ENCODE assay signal across 9 cellular contexts in genomic region chr1:200654660-200655059, GRCh38. TPM values are rescaled to one million over a fixed set of nuclear protein-coding genes. Genes with fewer than 3 reads are reported as not detected.
DNase-seq lines count a peak whose midpoint lies in the region; ATAC-seq and TF ChIP-seq lines count a peak whose summit lies in the region.
"Had no signal": no experiment of that assay in that cellular context is flagged by ENCODE, and none has a peak within 500 bp of the region (broad histone marks: within the 10 kb centered on the region; RNA-seq: fewer than 3 reads in every experiment).

No MANE protein-coding gene starts in this region.

- H3K27me3 ChIP-seq in breast epithelium: no peaks in the 10 kb centered on the region

- peaks cover 77% of the 10 kb centered on the region for H3K36me3 Mint-ChIP-seq in MCF 10A (ENCODE audit: insufficient read depth, unreplicated experiment)
- H3K36me3 Mint-ChIP-seq in stimulated activated naive B cell treated with anti-CD40 and anti-IgM and Interleukin-4, amounts not matched to agents 10 μg/mL and 1 μg/mL and 100 μg/mL, for 72 hours: peaks cover 23 to 42% of the 10 kb centered on the region in 2 donors

- H3K36me3 ChIP-seq in breast epithelium: no peaks in the 10 kb centered on the region

- no peak overlapping the region for H3K4me3 ChIP-seq in breast epithelium

- peak overlapping the region; percentile 33 for H3K27ac Mint-ChIP-seq in MCF 10A (ENCODE audit: low read depth, unreplicated experiment)
- no peak overlapping the region for H3K27ac Mint-ChIP-seq in stimulated activated naive B cell treated with anti-CD40 and anti-IgM and Interleukin-4, amounts not matched to agents 10 μg/mL and 1 μg/mL and 100 μg/mL, for 72 hours

- no peak for TF ChIP-seq POLR2A in breast epithelium (IDR thresholded peaks at IDR 0.05)

- H3K4me3 Mint-ChIP-seq in MCF 10A (ENCODE audit: unreplicated experiment): peak overlapping the region; percentile 1
- H3K4me3 Mint-ChIP-seq in stimulated activated naive B cell treated with anti-CD40 and anti-IgM and Interleukin-4, amounts not matched to agents 10 μg/mL and 1 μg/mL and 100 μg/mL, for 72 hours: no peak overlapping the region

- intact Hi-C loops in MCF 10A (cut with micrococcal nuclease): no loop called here
- intact Hi-C loops in breast epithelium (cut with DNase I; ENCODE audit: low total_unique reads): no loop called here
- intact Hi-C loops in head of caudate nucleus (cut with DNase I): no loop called here

- DNase-seq in MCF 10A (ENCODE audit: unreplicated experiment) (peak; percentile 25), breast epithelium (ENCODE audit: low spot score in 2 of 2) (no peak), head of caudate nucleus (no peak), cortex of kidney (lab: John Stamatoyannopoulos, UW) (no peak), left lobe of liver (ENCODE audit: low spot score) (no peak)
- no peak for DNase-seq in stimulated activated naive B cell treated with anti-CD40 and anti-IgM and Interleukin-4, amounts not matched to agents 10 μg/mL and 1 μg/mL and 100 μg/mL, for 72 hours
- DNase-seq: NCI-H82 had no signal

- peaks cover 11% of the 10 kb centered on the region for H3K9me3 Mint-ChIP-seq in MCF 10A (ENCODE audit: unreplicated experiment)
- no peaks in the 10 kb centered on the region for H3K9me3 Mint-ChIP-seq in stimulated activated naive B cell treated with anti-CD40 and anti-IgM and Interleukin-4, amounts not matched to agents 10 μg/mL and 1 μg/mL and 100 μg/mL, for 72 hours

- POLR2A ChIA-PET in MCF 10A (lab: Yijun Ruan, JAX): interaction anchor here (0.6 to 2.6 kb wide), 7 partner anchors 9 to 516 kb away, joined by 3 to 17 read pairs (median 6); partner anchors contain the start of gene DDX59

- CTCF ChIA-PET in MCF 10A (lab: Yijun Ruan, JAX): interaction anchor here (0.9 to 2.0 kb wide), 2 partner anchors 32 to 183 kb away, joined by 3 to 8 read pairs; no protein-coding TSS in a partner anchor

- H3K27ac ChIP-seq in breast epithelium: no peak overlapping the region

- H3K4me1 Mint-ChIP-seq in MCF 10A (ENCODE audit: insufficient read depth, unreplicated experiment): peaks cover 44% of the 10 kb centered on the region
- peaks cover 24 to 34% of the 10 kb centered on the region in 2 donors for H3K4me1 Mint-ChIP-seq in stimulated activated naive B cell treated with anti-CD40 and anti-IgM and Interleukin-4, amounts not matched to agents 10 μg/mL and 1 μg/mL and 100 μg/mL, for 72 hours

- no peaks in the 10 kb centered on the region for H3K4me1 ChIP-seq in breast epithelium

- no peak for TF ChIP-seq CTCF in MCF 10A (IDR thresholded peaks at IDR 0.05; ENCODE audit: unreplicated experiment)
- no peak for TF ChIP-seq CTCF in breast epithelium (IDR thresholded peaks at IDR 0.05)

- no peaks in the 10 kb centered on the region for H3K9me3 ChIP-seq in breast epithelium

- BruUV-seq in MCF 10A (replicated peaks; lab: Mats Ljungman, UMichigan): no TSS peak

- ATAC-seq in HG02588 (IDR thresholded peaks at IDR 0.05; ENCODE audit: unreplicated experiment) (peak; percentile 93), HG03571 (IDR thresholded peaks at IDR 0.05; ENCODE audit: unreplicated experiment) (peak; percentile 96), left lobe of liver (no peak)
- peak; percentile 96 to 97 for ATAC-seq in stimulated activated naive B cell treated with anti-CD40 and anti-IgM and Interleukin-4, amounts not matched to agents 10 μg/mL and 1 μg/mL and 100 μg/mL, for 72 hours (replicated peaks)

- H3K27me3 Mint-ChIP-seq in MCF 10A (ENCODE audit: insufficient read depth, unreplicated experiment): no peaks in the 10 kb centered on the region
- no peaks in the 10 kb centered on the region for H3K27me3 Mint-ChIP-seq in stimulated activated naive B cell treated with anti-CD40 and anti-IgM and Interleukin-4, amounts not matched to agents 10 μg/mL and 1 μg/mL and 100 μg/mL, for 72 hours

RNA-seq across cellular contexts. Expression of gene DDX59, which starts 15.0 kb away (rescaled TPM):
- total RNA-seq in MCF 10A (2022) (36.6 and 50.7 TPM in 2 replicates), breast epithelium (10 to 100 TPM; 23.6 to 30.1 (median 24.2) TPM), left lobe of liver (6.8 TPM)

RNA-seq across cellular contexts. Expression of gene KIF14, which starts 34.1 kb away (rescaled TPM):
- total RNA-seq in MCF 10A (2022) (13.4 and 25.5 TPM in 2 replicates), breast epithelium (under 1 TPM; under 0.01 to 0.64 (median 0.29) TPM), left lobe of liver (0.10 TPM)
